ENCODE assay signal across 14 cellular contexts in the genomic region with DNA sequence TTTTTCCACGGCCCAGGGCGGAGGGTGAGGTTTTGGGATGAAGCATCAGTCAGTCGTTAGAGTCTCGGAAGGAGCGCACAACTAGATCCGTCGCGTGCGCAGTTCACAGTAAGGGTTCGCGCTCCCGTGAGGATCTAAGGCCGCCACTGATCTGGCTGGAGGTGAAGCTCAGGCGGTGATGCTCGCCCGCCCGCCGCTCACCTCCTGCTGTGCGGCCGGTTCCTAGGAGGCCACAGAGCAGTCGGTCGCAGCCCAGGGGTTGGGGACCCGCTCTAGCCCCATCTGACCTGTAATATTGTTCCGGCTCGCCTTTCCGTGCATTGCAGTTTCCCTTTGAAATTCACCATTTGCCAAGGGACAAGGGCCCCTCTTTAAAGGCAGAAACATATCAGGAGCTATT.
DNase-seq lines count a peak whose midpoint lies in the region; ATAC-seq lines count a peak whose summit lies in the region.
"Had no signal": no experiment of that assay in that cellular context is flagged by ENCODE, and none has a peak within 500 bp of the region (broad histone marks: within the 10 kb centered on the region; RNA-seq: fewer than 3 reads in every experiment).

No MANE protein-coding gene starts in this region.

- no peak overlapping the region for H3K4me3 Mint-ChIP-seq in stimulated activated naive CD8-positive, alpha-beta T cell treated with anti-CD3 and anti-CD28 coated beads, Interleukin-15, amount 100 ng/mL, for 72 hours
- H3K4me3 Mint-ChIP-seq: CD4-positive, CD25-positive, alpha-beta regulatory T cell; IgD-negative memory B cell had no signal

- WGBS in mesenchymal stem cell = 95% methylated on average over 26 of the region's 26 CpGs
- no CpG with 5 or more reads among the region's 26 CpGs for WGBS in trophoblast cell (ENCODE audit: extremely low coverage, insufficient coverage, insufficient read length)

- H4K91ac ChIP-seq in mesenchymal stem cell (ENCODE audit: low read length) = no peak overlapping the region
- peak overlapping the region; percentile 82 for H4K91ac ChIP-seq in trophoblast cell (ENCODE audit: low read depth, low read length)

- no peak overlapping the region for H4K12ac ChIP-seq in trophoblast cell (ENCODE audit: low read depth, low read length)

- peaks cover 8% of the 10 kb centered on the region for H3K4me1 ChIP-seq in NT2/D1 (ENCODE audit: insufficient read depth, insufficient read length)
- H3K4me1 ChIP-seq in mesenchymal stem cell (ENCODE audit: control insufficient read depth, insufficient read depth, low read depth, low read length) = peaks cover 7% of the 10 kb centered on the region
- peaks cover 9 to 25% of the 10 kb centered on the region in 2 experiments for H3K4me1 ChIP-seq in trophoblast cell (ENCODE audit: control insufficient read depth in 1 of 2, insufficient read depth in 2 of 2, low read length in 2 of 2)
- H3K4me1 ChIP-seq: BE2C had no signal

- H3K79me2 ChIP-seq in trophoblast cell (ENCODE audit: control insufficient read depth, insufficient read depth, low read length, poor library complexity) = no peaks in the 10 kb centered on the region

- no peak overlapping the region for H2BK120ac ChIP-seq in mesenchymal stem cell (ENCODE audit: low read depth, low read length)
- peak overlapping the region; percentile 77 for H2BK120ac ChIP-seq in trophoblast cell (ENCODE audit: insufficient read depth, low read length, poor library complexity)

- no peak overlapping the region for H3K23ac ChIP-seq in mesenchymal stem cell (ENCODE audit: low read length in 2 of 2)
- no peak overlapping the region for H3K23ac ChIP-seq in trophoblast cell (ENCODE audit: low read length)

- no peaks in the 10 kb centered on the region for H3K27me3 ChIP-seq in NT2/D1 (ENCODE audit: insufficient read depth, insufficient read length)
- peaks cover 0 to 52% of the 10 kb centered on the region in 2 experiments for H3K27me3 ChIP-seq in mesenchymal stem cell (ENCODE audit: control insufficient read depth in 1 of 2, insufficient read depth in 1 of 2, low read length in 2 of 2)
- H3K27me3 ChIP-seq in trophoblast cell (ENCODE audit: insufficient read depth, low read length) = no peaks in the 10 kb centered on the region
- H3K27me3 ChIP-seq: BE2C had no signal

- H3K9ac ChIP-seq in NT2/D1 (ENCODE audit: insufficient read length, low read depth) (peak overlapping the region; percentile 26), mesenchymal stem cell (ENCODE audit: low read length) (no peak overlapping the region), trophoblast cell (ENCODE audit: low read length) (no peak overlapping the region)

- H3K4me3 ChIP-seq in NT2/D1 (ENCODE audit: insufficient read length, low read depth) = no peak overlapping the region
- H3K4me3 ChIP-seq in mesenchymal stem cell (ENCODE audit: insufficient read depth in 1 of 2, low read depth in 1 of 2, low read length in 2 of 2) = no peak overlapping the region
- no peak overlapping the region for H3K4me3 ChIP-seq in trophoblast cell (ENCODE audit: low read depth, low read length)

- peak overlapping the region; percentile 22 for H2AK5ac ChIP-seq in mesenchymal stem cell (ENCODE audit: low read length, severe bottlenecking)
- H2AK5ac ChIP-seq in trophoblast cell (ENCODE audit: low read length) = peak overlapping the region; percentile 79

- H3K27me3 Mint-ChIP-seq in stimulated activated naive CD8-positive, alpha-beta T cell treated with anti-CD3 and anti-CD28 coated beads, Interleukin-15, amount 100 ng/mL, for 72 hours = no peaks in the 10 kb centered on the region
- H3K27me3 Mint-ChIP-seq: CD4-positive, CD25-positive, alpha-beta regulatory T cell had no signal

- no peak overlapping the region for H3K27ac Mint-ChIP-seq in stimulated activated naive CD8-positive, alpha-beta T cell treated with anti-CD3 and anti-CD28 coated beads, Interleukin-15, amount 100 ng/mL, for 72 hours
- H3K27ac Mint-ChIP-seq: CD4-positive, CD25-positive, alpha-beta regulatory T cell; IgD-negative memory B cell had no signal

- H2BK15ac ChIP-seq in mesenchymal stem cell (ENCODE audit: low read depth, poor library complexity, severe bottlenecking) = no peak overlapping the region

- H3K27ac ChIP-seq in mesenchymal stem cell (ENCODE audit: low read length, poor library complexity, severe bottlenecking) (no peak overlapping the region), trophoblast cell (ENCODE audit: low read depth, low read length) (no peak overlapping the region)

- H3K4me2 ChIP-seq in mesenchymal stem cell (ENCODE audit: low read length, poor library complexity, severe bottlenecking) (no peak overlapping the region), trophoblast cell (ENCODE audit: low read length) (no peak overlapping the region)

- H2BK5ac ChIP-seq in mesenchymal stem cell (ENCODE audit: low read depth, low read length, poor library complexity, severe bottlenecking) (no peak overlapping the region), trophoblast cell (ENCODE audit: low read depth, low read length, poor library complexity) (peak overlapping the region; percentile 27)

- no peak overlapping the region for H3K18ac ChIP-seq in mesenchymal stem cell (ENCODE audit: low read depth in 1 of 2, low read length in 2 of 2)
- peak overlapping the region; percentile 53 for H3K18ac ChIP-seq in trophoblast cell (ENCODE audit: low read length)

- H4K8ac ChIP-seq in mesenchymal stem cell (ENCODE audit: low read length) (no peak overlapping the region), trophoblast cell (ENCODE audit: low read depth, low read length) (no peak overlapping the region)

- DNase-seq in NT2/D1 (ENCODE audit: low read depth, low spot score) (no peak), mesenchymal stem cell (no peak), trophoblast cell (no peak), GM19240 (ENCODE audit: insufficient read length, low spot score) (no peak)
- no peak for DNase-seq in stimulated activated naive CD8-positive, alpha-beta T cell treated with anti-CD3 and anti-CD28 coated beads, Interleukin-15, amount 100 ng/mL, for 72 hours
- DNase-seq: BE2C; C1 segment of cervical spinal cord; Caco-2; CD4-positive, CD25-positive, alpha-beta regulatory T cell; HCEC 1CT; KBM-7 had no signal

- H3K9me3 ChIP-seq in NT2/D1 (ENCODE audit: insufficient read depth, low read length) (no peaks in the 10 kb centered on the region), mesenchymal stem cell (ENCODE audit: control insufficient read depth, low read length) (peaks cover 3% of the 10 kb centered on the region), trophoblast cell (ENCODE audit: insufficient read depth, low read depth, low read length) (no peaks in the 10 kb centered on the region)
- H3K9me3 ChIP-seq: BE2C, Caco-2 had no signal

- H3K36me3 ChIP-seq in NT2/D1 (ENCODE audit: insufficient read depth, insufficient read length, low read length) (no peaks in the 10 kb centered on the region), mesenchymal stem cell (ENCODE audit: control insufficient read depth in 1 of 2, insufficient read depth in 2 of 2, low read depth in 1 of 2, low read length in 2 of 2) (no peaks in the 10 kb centered on the region), trophoblast cell (ENCODE audit: control insufficient read depth in 1 of 2, insufficient read depth in 2 of 2, low read length in 2 of 2) (no peaks in the 10 kb centered on the region)
- H3K36me3 ChIP-seq: BE2C had no signal

- H3K4ac ChIP-seq in mesenchymal stem cell (ENCODE audit: low read depth in 1 of 2, low read length in 2 of 2) (no peak overlapping the region), trophoblast cell (ENCODE audit: low read depth, low read length) (no peak overlapping the region)

- no peak overlapping the region for H2AFZ ChIP-seq in mesenchymal stem cell (ENCODE audit: low read depth, low read length)
- no peak overlapping the region for H2AFZ ChIP-seq in trophoblast cell (ENCODE audit: insufficient read depth, low read length, poor library complexity)

- no peak for ATAC-seq in HG03135 (IDR thresholded peaks at IDR 0.05; ENCODE audit: unreplicated experiment)
- no peak for ATAC-seq in stimulated activated naive CD8-positive, alpha-beta T cell treated with anti-CD3 and anti-CD28 coated beads, Interleukin-15, amount 100 ng/mL, for 72 hours
- ATAC-seq: HepG2 had no signal

- H3K4me1 Mint-ChIP-seq in stimulated activated naive CD8-positive, alpha-beta T cell treated with anti-CD3 and anti-CD28 coated beads, Interleukin-15, amount 100 ng/mL, for 72 hours = no peaks in the 10 kb centered on the region
- H3K4me1 Mint-ChIP-seq: CD4-positive, CD25-positive, alpha-beta regulatory T cell had no signal

- H3K79me1 ChIP-seq in mesenchymal stem cell (replicated peaks; ENCODE audit: low read length, poor library complexity, severe bottlenecking) = no peaks in the 10 kb centered on the region
- H3K79me1 ChIP-seq in trophoblast cell (ENCODE audit: low read length) = peaks cover 18% of the 10 kb centered on the region

- H2BK12ac ChIP-seq in mesenchymal stem cell (ENCODE audit: low read length in 2 of 2) (no peak overlapping the region), trophoblast cell (ENCODE audit: low read length) (peak overlapping the region; percentile 86)

- H3K9me3 Mint-ChIP-seq in stimulated activated naive CD8-positive, alpha-beta T cell treated with anti-CD3 and anti-CD28 coated beads, Interleukin-15, amount 100 ng/mL, for 72 hours = no peaks in the 10 kb centered on the region

- H3K14ac ChIP-seq in mesenchymal stem cell (ENCODE audit: low read length in 2 of 2) (no peak overlapping the region), trophoblast cell (ENCODE audit: low read length) (peak overlapping the region; percentile 29)
